Comparison of ENCODE assay signal across 8 cellular contexts in the genomic region with DNA sequence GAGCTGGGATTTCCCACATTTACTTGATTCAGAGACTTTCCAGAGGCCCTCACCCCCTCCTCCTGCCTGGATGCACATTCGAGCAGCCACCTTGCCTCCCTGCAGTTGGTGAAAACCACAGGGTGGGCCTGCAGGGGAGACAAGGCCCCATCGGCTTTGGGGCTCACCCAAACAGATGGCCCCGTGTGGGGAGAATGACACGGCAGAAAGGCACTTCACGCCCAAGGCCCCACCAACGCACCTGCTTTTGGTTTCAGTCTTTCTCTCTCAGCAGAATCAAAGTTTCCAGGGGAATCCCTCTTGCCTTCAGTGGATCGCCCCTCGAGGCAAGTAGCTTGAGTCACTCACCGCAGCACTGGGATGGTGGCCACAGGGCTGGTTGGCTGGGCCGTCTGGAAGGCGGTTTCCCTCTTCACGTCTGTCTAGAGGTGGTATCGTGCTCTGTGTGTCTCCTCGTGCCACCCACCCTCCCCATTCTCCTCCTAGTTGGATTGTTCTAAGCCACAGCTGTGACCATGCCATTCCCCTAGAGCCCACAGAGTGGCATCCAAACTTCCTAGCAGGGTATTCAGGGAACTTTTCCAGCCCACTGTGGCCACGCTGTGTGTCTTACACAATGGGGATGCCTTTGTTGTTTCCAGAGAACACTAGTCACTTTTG. TPM values are rescaled to one million over a fixed set of nuclear protein-coding genes. Genes with fewer than 3 reads are reported as not detected.
A peak's percentile ranks its signal among the peaks of the same experiment; 100 is the strongest.
DNase-seq lines count a peak whose midpoint lies in the region; ATAC-seq and TF ChIP-seq lines count a peak whose summit lies in the region.

No MANE protein-coding gene starts in this region.

- TF ChIP-seq CTCF in GM10266 (IDR thresholded peaks at IDR 0.05; ENCODE audit: control insufficient read depth, insufficient read depth, low read depth, missing control alignments) (peak; percentile 9), gastrocnemius medialis (IDR thresholded peaks at IDR 0.05 in 4 of 5, conservative IDR thresholded peaks at IDR 0.05 in 1 of 5) (no peak), hepatocyte (IDR thresholded peaks at IDR 0.05; ENCODE audit: poor library complexity) (no peak)

- no peaks in the 10 kb centered on the region for H3K36me3 ChIP-seq in gastrocnemius medialis
- H3K36me3 ChIP-seq in hepatocyte (replicated peaks; ENCODE audit: insufficient read depth, low read depth): no peaks in the 10 kb centered on the region

- no peaks in the 10 kb centered on the region for H3K9me2 ChIP-seq in hepatocyte (replicated peaks; ENCODE audit: insufficient read depth)

- H3K4me3 ChIP-seq in gastrocnemius medialis (no peak overlapping the region), hepatocyte (no peak overlapping the region)

- in situ Hi-C loops in gastrocnemius medialis (cut with MboI; ENCODE audit: low sequenced_read_pairs in 4 of 4): loop anchor here in 2 of 4 donors (10.0 kb wide), 2 partner anchors 111 to 561 kb away; no protein-coding TSS in a partner anchor

- no peaks in the 10 kb centered on the region for H4K20me1 ChIP-seq in hepatocyte (ENCODE audit: insufficient read depth, poor library complexity, severe bottlenecking)

- no peaks in the 10 kb centered on the region for H3K27me3 ChIP-seq in gastrocnemius medialis
- H3K27me3 ChIP-seq in hepatocyte: no peaks in the 10 kb centered on the region

- peaks cover 16 to 34% of the 10 kb centered on the region in 2 donors for H3K4me1 ChIP-seq in gastrocnemius medialis
- no peaks in the 10 kb centered on the region for H3K4me1 ChIP-seq in hepatocyte (ENCODE audit: insufficient read depth)

- H3K9me3 ChIP-seq in gastrocnemius medialis (no peaks in the 10 kb centered on the region), hepatocyte (ENCODE audit: low read depth) (no peaks in the 10 kb centered on the region)

- H3K79me2 ChIP-seq in hepatocyte: no peaks in the 10 kb centered on the region

- WGBS in hepatocyte (ENCODE audit: low lambda C conversion rate, missing lambda C conversion rate): 90% methylated on average over 15 of the region's 15 CpGs

- peak; percentile 77 for DNase-seq in GM10266 (ENCODE audit: extremely low spot score)
- peak; percentile 32 for DNase-seq in MV-4-11 (lab: John Stamatoyannopoulos, UW)
- peak in 3 of 4 experiments; percentile 14 to 48 (median 33) for DNase-seq in activated naive CD4-positive, alpha-beta T cell (lab: John Stamatoyannopoulos, UW)
- DNase-seq in gastrocnemius medialis: peak in 1 of 2 donors; percentile 60
- DNase-seq in iPS-NIHi7 (ENCODE audit: extremely low spot score): no peak
- DNase-seq in hepatocyte (ENCODE audit: low spot score): no peak
- no peak for DNase-seq in NCI-H510A (lab: John Stamatoyannopoulos, UW)

- no peak overlapping the region for H2AFZ ChIP-seq in hepatocyte

- no peak overlapping the region for H3K4me2 ChIP-seq in hepatocyte

- ATAC-seq in GM21737 (IDR thresholded peaks at IDR 0.05; ENCODE audit: unreplicated experiment) (peak; percentile 83), gastrocnemius medialis (no peak)

- no peak for TF ChIP-seq POLR2A in gastrocnemius medialis (IDR thresholded peaks at IDR 0.05)

- H3K27ac ChIP-seq in gastrocnemius medialis (peak overlapping the region in 3 of 4 donors; percentile 51 to 100 (median 58)), hepatocyte (no peak overlapping the region)

- intact Hi-C loops in gastrocnemius medialis (cut with DNase I; ENCODE audit: low total_unique reads): no loop called here

RNA-seq across cellular contexts. Expression of a gene that starts 31.8 kb away (rescaled TPM):
- total RNA-seq in gastrocnemius medialis: 10 to 100 TPM; 20.5 to 50.5 (median 24.9) TPM
- 145 and 154 TPM in 2 replicates for total RNA-seq in hepatocyte
- 365 and 377 TPM in 2 replicates for polyA plus RNA-seq in hepatocyte

RNA-seq across cellular contexts. Expression of a gene that starts 32.2 kb away (rescaled TPM):
- total RNA-seq in gastrocnemius medialis (10 to 100 TPM; 12.3 to 19.9 (median 14.7) TPM), hepatocyte (51.9 and 55.8 TPM in 2 replicates)
- polyA plus RNA-seq in hepatocyte: 48.3 and 64.0 TPM in 2 replicates

Comparison
In these comparisons a context has a peak if more than half of its experiments do, and no peak if none do; other contexts are left out.
1. DNase-seq: peak in GM10266 (single experiment), MV-4-11 (single experiment) and activated naive CD4-positive, alpha-beta T cell (3 of 4); none in iPS-NIHi7 (single experiment), hepatocyte (single experiment) and NCI-H510A (single experiment).